In genomic region chr9:101451498-101451897, GRCh38 we compare ENCODE assay signal across 36 cellular contexts. TPM values are rescaled to one million over a fixed set of nuclear protein-coding genes. Genes with fewer than 3 reads are reported as not detected.
"Had no signal": no experiment of that assay in that cellular context is flagged by ENCODE, and none has a peak within 500 bp of the region (broad histone marks: within the 10 kb centered on the region; RNA-seq: fewer than 3 reads in every experiment).

No MANE protein-coding gene starts in this region.

- FAIRE-seq: astrocyte, bronchial epithelial cell had no signal

- ATAC-seq: activated naive CD4-positive, alpha-beta T cell treated with anti-CD3 and anti-CD28 coated beads, Interleukin-2, amount 50 U/mL, for 72 hours; activated naive CD8-positive, alpha-beta T cell treated with anti-CD3 and anti-CD28 coated beads, Interleukin-2, amount 50 U/mL, for 24 hours; activated T-cell treated with anti-CD3 and anti-CD28 coated beads, Interleukin-2, amount 50 U/mL, for 4 hours; activated T-cell treated with anti-CD3 and anti-CD28 coated beads, Interleukin-2, amount 50 U/mL, for 72 hours; activated T-helper 17 cell treated with anti-CD3 and anti-CD28 coated beads, Interleukin-2, amount 50 U/mL, for 72 hours; body of pancreas had no signal

- H3K27me3 ChIP-seq: adrenal gland, ascending aorta, body of pancreas, brain microvascular endothelial cell, breast epithelium, cardiac muscle cell had no signal

- H3K36me3 ChIP-seq: adrenal gland, ascending aorta, brain microvascular endothelial cell, breast epithelium, cardiac muscle cell had no signal

- H3K27ac ChIP-seq: ascending aorta, body of pancreas, brain microvascular endothelial cell, breast epithelium, cardiac muscle cell had no signal

- H3K9me3 ChIP-seq: adrenal gland, ascending aorta, body of pancreas had no signal

- H3K4me1 ChIP-seq: ascending aorta, breast epithelium had no signal

- H3K4me3 ChIP-seq: adrenal gland, ascending aorta, body of pancreas, breast epithelium, cardiac muscle cell had no signal

- DNase-seq: activated effector memory CD4-positive, alpha-beta T cell treated with anti-CD3 and anti-CD28 coated beads, Interleukin-2, amount 50 U/mL, for 16 hours; activated effector memory CD4-positive, alpha-beta T cell treated with Interleukin-2 at 50 U/mL for 16 hours; activated gamma-delta T cell; activated gamma-delta T cell treated with Interleukin-2 at 50 U/mL for 16 hours; activated naive CD4-positive, alpha-beta T cell; activated naive CD4-positive, alpha-beta T cell treated with anti-CD3 and anti-CD28 coated beads for 36 hours; activated naive CD4-positive, alpha-beta T cell treated with anti-CD3 and anti-CD28 coated beads, Interleukin-2, amount 10 ng/mL, durations not matched to agents 7 days and 5 days; activated naive CD4-positive, alpha-beta T cell treated with anti-CD3 and anti-CD28 coated beads, Interleukin-2, amount 50 U/mL, for 16 hours; activated naive CD4-positive, alpha-beta T cell treated with Interleukin-2 at 50 U/mL for 16 hours; activated naive CD8-positive, alpha-beta T cell treated with anti-CD3 and anti-CD28 coated beads for 36 hours; activated naive CD8-positive, alpha-beta T cell treated with anti-CD3 and anti-CD28 coated beads, Interleukin-2, amount 10 ng/mL, durations not matched to agents 7 days and 5 days; activated naive CD8-positive, alpha-beta T cell treated with anti-CD3 and anti-CD28 coated beads, Interleukin-2, amount 50 U/mL, for 24 hours; activated T-cell treated with anti-CD3 and anti-CD28 coated beads, Interleukin-2, amount 50 U/mL, for 1 hour; activated T-cell treated with anti-CD3 and anti-CD28 coated beads, Interleukin-2, amount 50 U/mL, for 24 hours; activated T-cell treated with anti-CD3 and anti-CD28 coated beads, Interleukin-2, amount 50 U/mL, for 4 hours; activated T-cell treated with anti-CD3 and anti-CD28 coated beads, Interleukin-2, amount 50 U/mL, for 48 hours; activated T-cell treated with anti-CD3 and anti-CD28 coated beads, Interleukin-2, amount 50 U/mL, for 72 hours; adrenal gland; amniotic stem cell; amygdala; anterior cingulate cortex; aorta; body of pancreas; brain microvascular endothelial cell; caudate nucleus; central memory CD4-positive, alpha-beta T cell; cerebellar nuclear complex had no signal

RNA-seq across cellular contexts. Expression of gene ALDOB, which starts 15.9 kb away (rescaled TPM):
- total RNA-seq: activated naive CD4-positive, alpha-beta T cell treated with anti-CD3 and anti-CD28 coated beads for 36 hours; activated naive CD4-positive, alpha-beta T cell treated with anti-CD3 and anti-CD28 coated beads, Interleukin-2, amount 50 U/mL, for 72 hours; activated naive CD8-positive, alpha-beta T cell treated with anti-CD3 and anti-CD28 coated beads for 36 hours; activated naive CD8-positive, alpha-beta T cell treated with anti-CD3 and anti-CD28 coated beads, Interleukin-2, amount 10 ng/mL, durations not matched to agents 7 days and 5 days; activated T-cell treated with anti-CD3 and anti-CD28 coated beads, Interleukin-2, amount 50 U/mL, for 72 hours; activated T-helper 1 cell treated with anti-CD3 and anti-CD28 coated beads, Interleukin-12 subunit alpha, Interleukin-12 subunit beta, Interleukin-2, Interleukin-4 antibody, amounts not matched to agents 30 ng/mL and 10 ng/mL and 1 ng/mL, durations not matched to agents 14 hours and 24 hours and 36 hours; activated T-helper 17 cell treated with anti-CD3 and anti-CD28 coated beads, Interleukin-2, amount 50 U/mL, for 72 hours; activated T-helper 2 cell treated with anti-CD3 and anti-CD28 coated beads, Interferon-gamma antibody, Interleukin-2, Interleukin-4, amounts not matched to agents 10 μg/mL and 5 μg/mL and 100 μg/mL, durations not matched to agents 14 hours and 24 hours and 36 hours; aorta; astrocyte; bronchial epithelial cell; cardiac muscle cell had no signal
